Comparison of ENCODE assay signal across 34 cellular contexts in the genomic region with DNA sequence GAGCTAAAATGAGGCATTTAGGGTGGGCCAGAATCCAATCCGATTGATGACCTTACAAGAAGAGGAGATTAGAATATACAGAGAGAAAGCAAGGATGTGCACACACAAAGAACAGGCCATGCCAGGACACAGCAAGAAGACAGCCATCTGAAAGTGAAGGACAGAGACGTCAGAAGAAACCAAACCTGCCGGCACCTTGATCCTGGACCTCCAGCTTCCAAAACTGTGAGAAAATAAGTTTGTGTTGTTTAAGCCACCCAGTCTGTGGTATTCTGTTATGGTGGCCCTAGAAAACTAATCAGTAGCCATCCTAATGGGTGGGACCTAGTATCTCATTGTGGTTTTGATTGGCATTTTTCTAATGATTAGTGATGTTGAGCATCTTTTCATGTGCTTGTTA. TPM values are rescaled to one million over a fixed set of nuclear protein-coding genes. Genes with fewer than 3 reads are reported as not detected.
A peak's percentile ranks its signal among the peaks of the same experiment; 100 is the strongest.
DNase-seq lines count a peak whose midpoint lies in the region; ATAC-seq and TF ChIP-seq lines count a peak whose summit lies in the region.
"Had no signal": no experiment of that assay in that cellular context is flagged by ENCODE, and none has a peak within 500 bp of the region (broad histone marks: within the 10 kb centered on the region; RNA-seq: fewer than 3 reads in every experiment).

No MANE protein-coding gene starts in this region.

- H3K4me1 ChIP-seq in HEK293 (ENCODE audit: control insufficient read depth, insufficient read depth, low read length) (no peaks in the 10 kb centered on the region), esophagus muscularis mucosa (no peaks in the 10 kb centered on the region)
- H3K4me1 ChIP-seq: A549, BE2C, BLaER1 had no signal

- DNase-seq in esophagus muscularis mucosa (ENCODE audit: extremely low spot score) (peak; percentile 74), T-helper 9 cell (no peak), GM13977 (ENCODE audit: low spot score) (no peak)
- no peak for DNase-seq in activated CD8-positive, alpha-beta T cell treated with anti-CD3 and anti-CD28 coated beads, Interleukin-2, amount 10 ng/mL, durations not matched to agents 7 days and 5 days
- DNase-seq: 8988T; ACHN; AML-193; BE2C; C1 segment of cervical spinal cord; Caco-2; Calu3; CD4-positive, alpha-beta memory T cell; CD4-positive, alpha-beta T cell; CD4-positive, CD25-positive, alpha-beta regulatory T cell; CD8-positive, alpha-beta memory T cell; CD8-positive, alpha-beta T cell; COR-L47; DMS 273 treated with DMSO at 0.1 percent for 48 hours; DMS153; DMS53; DMS79; DMS79 treated with DMSO at 0.1 percent for 48 hours; DND-41; EL had no signal

- H3K27ac ChIP-seq in HEK293 (ENCODE audit: extremely low read depth, low read depth, low read length) = no peak overlapping the region
- no peak overlapping the region for H3K27ac ChIP-seq in esophagus muscularis mucosa (replicated peaks in 1 of 4)
- H3K27ac ChIP-seq: 22Rv1, A549, BLaER1, C4-2B had no signal

- H3K4me1 Mint-ChIP-seq in dendritic cell treated with granulocyte-macrophage colony-stimulating factor and Interleukin-4, amounts not matched to agents 40 ng/mL and 50 ng/mL, for 4 days (ENCODE audit: low read depth) = peaks cover 56% of the 10 kb centered on the region
- H3K4me1 Mint-ChIP-seq in activated CD8-positive, alpha-beta T cell treated with anti-CD3 and anti-CD28 coated beads, Interleukin-2, amount 10 ng/mL, durations not matched to agents 7 days and 5 days (ENCODE audit: low read depth) = no peaks in the 10 kb centered on the region
- H3K4me1 Mint-ChIP-seq: B cell; CD4-positive, alpha-beta memory T cell; CD4-positive, CD25-positive, alpha-beta regulatory T cell; CD8-positive, alpha-beta memory T cell had no signal

- 94% methylated on average over 3 of the region's 3 CpGs for WGBS in esophagus muscularis mucosa

- H3K9me3 Mint-ChIP-seq in dendritic cell treated with granulocyte-macrophage colony-stimulating factor and Interleukin-4, amounts not matched to agents 40 ng/mL and 50 ng/mL, for 4 days = no peaks in the 10 kb centered on the region
- no peaks in the 10 kb centered on the region for H3K9me3 Mint-ChIP-seq in activated CD8-positive, alpha-beta T cell treated with anti-CD3 and anti-CD28 coated beads, Interleukin-2, amount 10 ng/mL, durations not matched to agents 7 days and 5 days (ENCODE audit: insufficient read depth)
- H3K9me3 Mint-ChIP-seq: CD4-positive, alpha-beta T cell; CD8-positive, alpha-beta T cell had no signal

- no peak overlapping the region for H3K4me3 Mint-ChIP-seq in dendritic cell treated with granulocyte-macrophage colony-stimulating factor and Interleukin-4, amounts not matched to agents 40 ng/mL and 50 ng/mL, for 4 days
- H3K4me3 Mint-ChIP-seq in activated CD8-positive, alpha-beta T cell treated with anti-CD3 and anti-CD28 coated beads, Interleukin-2, amount 10 ng/mL, durations not matched to agents 7 days and 5 days = no peak overlapping the region
- H3K4me3 Mint-ChIP-seq: B cell; CD14-positive monocyte; CD4-positive, alpha-beta T cell; CD4-positive, CD25-positive, alpha-beta regulatory T cell; CD8-positive, alpha-beta memory T cell; CD8-positive, alpha-beta T cell had no signal

- H3K4me3 ChIP-seq in HEK293 (ENCODE audit: low read depth, low read length) (no peak overlapping the region), esophagus muscularis mucosa (no peak overlapping the region)
- H3K4me3 ChIP-seq: A549, BLaER1 had no signal

- POLR2A ChIA-PET in HEK293 (lab: Yijun Ruan, JAX) = no interaction called here
- POLR2A ChIA-PET in activated CD8-positive, alpha-beta T cell treated with anti-CD3 and anti-CD28 coated beads, Interleukin-2, amount 10 ng/mL, durations not matched to agents 7 days and 5 days (lab: Charles Lee) = no interaction called here

- intact Hi-C loops in dendritic cell treated with granulocyte-macrophage colony-stimulating factor and Interleukin-4, amounts not matched to agents 40 ng/mL and 50 ng/mL, for 4 days (cut with micrococcal nuclease) = no loop called here
- intact Hi-C loops in esophagus muscularis mucosa (cut with DNase I) = no loop called here

- TF ChIP-seq POLR2A in esophagus muscularis mucosa (IDR thresholded peaks at IDR 0.05; ENCODE audit: low read depth) = no peak

- no peak for TF ChIP-seq EP300 in esophagus muscularis mucosa (IDR thresholded peaks at IDR 0.05)

- H3K27me3 ChIP-seq in esophagus muscularis mucosa = no peaks in the 10 kb centered on the region
- H3K27me3 ChIP-seq: BE2C; BLaER1; BLaER1 treated with 17β-estradiol and CSF1 and Interleukin-3, amounts not matched to agents 10 nM and 100 nM had no signal

- peak overlapping the region; percentile 94 for H3K27ac Mint-ChIP-seq in dendritic cell treated with granulocyte-macrophage colony-stimulating factor and Interleukin-4, amounts not matched to agents 40 ng/mL and 50 ng/mL, for 4 days
- H3K27ac Mint-ChIP-seq in activated CD8-positive, alpha-beta T cell treated with anti-CD3 and anti-CD28 coated beads, Interleukin-2, amount 10 ng/mL, durations not matched to agents 7 days and 5 days = no peak overlapping the region
- H3K27ac Mint-ChIP-seq: B cell; CD4-positive, alpha-beta memory T cell; CD4-positive, alpha-beta T cell; CD4-positive, CD25-positive, alpha-beta regulatory T cell; CD8-positive, alpha-beta memory T cell; CD8-positive, alpha-beta T cell had no signal

- no peak for ATAC-seq in activated CD8-positive, alpha-beta T cell treated with anti-CD3 and anti-CD28 coated beads, Interleukin-2, amount 10 ng/mL, durations not matched to agents 7 days and 5 days
- ATAC-seq: A549; CD8-positive, alpha-beta T cell had no signal

- H3K9me3 ChIP-seq in HEK293 (ENCODE audit: control insufficient read depth, insufficient read depth, low read depth, low read length) (no peaks in the 10 kb centered on the region), esophagus muscularis mucosa (no peaks in the 10 kb centered on the region)
- H3K9me3 ChIP-seq: A549; BE2C; BLaER1; BLaER1 treated with 17β-estradiol and CSF1 and Interleukin-3, amounts not matched to agents 10 nM and 100 nM; Caco-2 had no signal

- peaks cover 14% of the 10 kb centered on the region for H3K27me3 Mint-ChIP-seq in dendritic cell treated with granulocyte-macrophage colony-stimulating factor and Interleukin-4, amounts not matched to agents 40 ng/mL and 50 ng/mL, for 4 days
- H3K27me3 Mint-ChIP-seq in activated CD8-positive, alpha-beta T cell treated with anti-CD3 and anti-CD28 coated beads, Interleukin-2, amount 10 ng/mL, durations not matched to agents 7 days and 5 days (ENCODE audit: low read depth) = no peaks in the 10 kb centered on the region
- H3K27me3 Mint-ChIP-seq: B cell; CD4-positive, alpha-beta T cell; CD8-positive, alpha-beta memory T cell had no signal

- CTCF ChIA-PET in HEK293 (lab: Yijun Ruan, JAX) = interaction anchor here (1.0 kb wide), 1 partner anchor 41 kb away, joined by 3 read pairs; a partner anchor contains a TSS
- CTCF ChIA-PET in activated CD8-positive, alpha-beta T cell treated with anti-CD3 and anti-CD28 coated beads, Interleukin-2, amount 10 ng/mL, durations not matched to agents 7 days and 5 days (lab: Charles Lee) = no interaction called here

- no peak for TF ChIP-seq CTCF in HEK293 (tag by site-specific recombination; IDR thresholded peaks at IDR 0.05)
- no peak for TF ChIP-seq CTCF in esophagus muscularis mucosa (IDR thresholded peaks at IDR 0.05)
- TF ChIP-seq CTCF in GM13977 (IDR thresholded peaks at IDR 0.05; ENCODE audit: extremely low read depth, insufficient read depth, missing control alignments) = no peak

- no peaks in the 10 kb centered on the region for H3K36me3 Mint-ChIP-seq in dendritic cell treated with granulocyte-macrophage colony-stimulating factor and Interleukin-4, amounts not matched to agents 40 ng/mL and 50 ng/mL, for 4 days (ENCODE audit: low read depth)
- no peaks in the 10 kb centered on the region for H3K36me3 Mint-ChIP-seq in activated CD8-positive, alpha-beta T cell treated with anti-CD3 and anti-CD28 coated beads, Interleukin-2, amount 10 ng/mL, durations not matched to agents 7 days and 5 days (ENCODE audit: low read depth)
- H3K36me3 Mint-ChIP-seq: CD14-positive monocyte; CD4-positive, alpha-beta memory T cell; CD4-positive, CD25-positive, alpha-beta regulatory T cell; CD8-positive, alpha-beta memory T cell; CD8-positive, alpha-beta T cell had no signal

- H3K36me3 ChIP-seq in HEK293 (ENCODE audit: control insufficient read depth in 2 of 2, insufficient read depth in 1 of 2, low read length in 2 of 2) (no peaks in the 10 kb centered on the region), esophagus muscularis mucosa (no peaks in the 10 kb centered on the region)
- H3K36me3 ChIP-seq: BE2C, BLaER1 had no signal

- in situ Hi-C loops in GM13977 (cut with MboI; ENCODE audit: low pct_unique_long_range_greater_than_20kb, low sequenced_read_pairs, unreplicated experiment) = no loop called here

TF ChIP-seq in HEK293, 187 proteins besides CTCF, POLR2A, EP300 and RAD21:
- TF ChIP-seq ZNF548 (tag by site-specific recombination; IDR thresholded peaks at IDR 0.05) (peak; percentile 83), GLIS2 (tag by site-specific recombination; IDR thresholded peaks at IDR 0.05) (no peak), ZBTB8A (tag by site-specific recombination; IDR thresholded peaks at IDR 0.05) (no peak)
TF ChIP-seq in HEK293: peak in this region for 1.

RNA-seq across cellular contexts. Expression of a gene that starts 39.7 kb away (rescaled TPM):
- 10 to 100 TPM; 15.6 to 25.7 (median 19.3) TPM for total RNA-seq in esophagus muscularis mucosa
- under 1 TPM in 1 of 2 experiments, not detected in 1; 0.08 TPM for total RNA-seq in activated CD8-positive, alpha-beta T cell treated with anti-CD3 and anti-CD28 coated beads, Interleukin-2, amount 10 ng/mL, durations not matched to agents 7 days and 5 days
- total RNA-seq: B cell; CD4-positive, alpha-beta T cell; CD4-positive, CD25-positive, alpha-beta regulatory T cell had no signal

RNA-seq across cellular contexts. Expression of a gene that starts 41.7 kb away (rescaled TPM):
- under 1 TPM in 2 of 4 donors, not detected in 2; 0.29 to 0.65 TPM for total RNA-seq in esophagus muscularis mucosa
- not detected for total RNA-seq in activated CD8-positive, alpha-beta T cell treated with anti-CD3 and anti-CD28 coated beads, Interleukin-2, amount 10 ng/mL, durations not matched to agents 7 days and 5 days
- total RNA-seq: B cell; Calu3; CD4-positive, alpha-beta T cell; CD4-positive, CD25-positive, alpha-beta regulatory T cell; CD8-positive, alpha-beta memory T cell; Daoy had no signal

Comparison
In these comparisons a context has a peak if more than half of its experiments do, and no peak if none do; other contexts are left out.
1. RNA of a gene that starts 39.7 kb away (total RNA-seq): 15.6 to 25.7 TPM in esophagus muscularis mucosa; 0.08 TPM in activated CD8-positive, alpha-beta T cell treated with anti-CD3 and anti-CD28 coated beads, Interleukin-2, amount 10 ng/mL, durations not matched to agents 7 days and 5 days; every median in the first group is over 10 times any median in the second.